ENCODE assay signal across 8 cellular contexts in genomic region chr3:192467230-192468186, GRCh38.
DNase-seq lines count a peak whose midpoint lies in the region; ATAC-seq and TF ChIP-seq lines count a peak whose summit lies in the region.

No MANE protein-coding gene starts in this region.

- peak; percentile 89 for ATAC-seq in HG03520 (IDR thresholded peaks at IDR 0.05; ENCODE audit: unreplicated experiment)

- peak; percentile 72 for TF ChIP-seq CTCF in GM20000 (IDR thresholded peaks at IDR 0.05; ENCODE audit: extremely low read depth, missing control alignments)
- TF ChIP-seq CTCF in fibroblast of the aortic adventitia (IDR thresholded peaks at IDR 0.05; ENCODE audit: insufficient read depth, low read length): peak; percentile 96
- TF ChIP-seq CTCF in uterus (IDR thresholded peaks at IDR 0.05): peak; percentile 67 to 76 (median 72)

- no peak for TF ChIP-seq POLR2A in uterus (IDR thresholded peaks at IDR 0.05)

- no peaks in the 10 kb centered on the region for H3K27me3 ChIP-seq in uterus

- H3K9me3 ChIP-seq in uterus: no peaks in the 10 kb centered on the region

- H3K4me3 ChIP-seq in fibroblast of the aortic adventitia (ENCODE audit: low read depth, low read length) (no peak overlapping the region), uterus (no peak overlapping the region)

- H3K36me3 ChIP-seq in uterus: no peaks in the 10 kb centered on the region

- peak; percentile 72 for DNase-seq in DMS53 (lab: John Stamatoyannopoulos, UW)
- DNase-seq in GM20000 (ENCODE audit: low spot score): peak; percentile 41
- DNase-seq in NCI-H774 (lab: John Stamatoyannopoulos, UW): peak; percentile 87
- peak; percentile 17 for DNase-seq in activated T-cell treated with anti-CD3 and anti-CD28 coated beads for 1 hour (ENCODE audit: low read depth)
- DNase-seq in fibroblast of the aortic adventitia (ENCODE audit: low read depth): peak; percentile 67
- peak in 34 of 56 donors; percentile 1 to 67 (median 22) for DNase-seq in nucleus accumbens (lab: John Stamatoyannopoulos, UW)
- DNase-seq in uterus: peak; percentile 26 to 28

- no peaks in the 10 kb centered on the region for H3K4me1 ChIP-seq in uterus

- intact Hi-C loops in uterus (cut with DNase I; ENCODE audit: low total_unique reads): no loop called here

- H3K27ac ChIP-seq in uterus: no peak overlapping the region

Comparison
In these comparisons a context has a peak if more than half of its experiments do, and no peak if none do; other contexts are left out.
1. DNase-seq: peak in every context shown above with its lines; median percentile 87 in NCI-H774; 72 in DMS53; 67 in fibroblast of the aortic adventitia; 41 in GM20000; 27 in uterus; 22 in nucleus accumbens; 17 in activated T-cell treated with anti-CD3 and anti-CD28 coated beads for 1 hour.